In the genomic region with DNA sequence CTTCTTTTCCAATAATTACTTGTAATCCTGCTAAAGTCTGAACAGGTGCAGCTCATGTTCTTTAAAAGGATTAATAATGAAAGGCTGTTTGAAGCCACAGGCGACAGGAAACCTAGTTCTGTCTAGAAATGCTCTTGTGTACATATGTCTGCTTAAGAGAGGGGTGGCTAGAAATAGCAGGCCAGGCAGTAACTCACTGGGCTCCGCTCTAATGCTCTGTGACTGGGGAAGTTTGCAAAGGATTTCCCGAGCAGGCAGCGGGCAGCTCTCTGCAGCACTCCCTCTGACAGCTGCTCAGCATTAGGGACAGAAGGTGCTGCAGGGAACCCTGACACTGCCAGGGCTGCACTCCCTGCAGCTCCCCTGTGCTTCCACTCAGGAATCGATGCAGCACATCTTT, we compare ENCODE assay signal across 9 cellular contexts. TPM values are rescaled to one million over a fixed set of nuclear protein-coding genes. Genes with fewer than 3 reads are reported as not detected.
DNase-seq lines count a peak whose midpoint lies in the region; ATAC-seq and TF ChIP-seq lines count a peak whose summit lies in the region.
"Had no signal": no experiment of that assay in that cellular context is flagged by ENCODE, and none has a peak within 500 bp of the region (broad histone marks: within the 10 kb centered on the region; RNA-seq: fewer than 3 reads in every experiment).

No MANE protein-coding gene starts in this region.

- no peak for TF ChIP-seq CTCF in IMR-90 (conservative IDR thresholded peaks at IDR 0.05; ENCODE audit: low read depth, low read length)
- TF ChIP-seq CTCF in GM13977 (IDR thresholded peaks at IDR 0.05; ENCODE audit: extremely low read depth, insufficient read depth, missing control alignments): no peak

- H3K79me1 ChIP-seq in IMR-90 (ENCODE audit: low read depth in 1 of 2, low read length in 2 of 2): no peaks in the 10 kb centered on the region

- peak overlapping the region; percentile 96 for H3K4ac ChIP-seq in IMR-90 (ENCODE audit: low read depth, low read length)

- no peak for TF ChIP-seq RAD21 in IMR-90 (IDR thresholded peaks at IDR 0.05; ENCODE audit: low read length)

- peaks cover 2% of the 10 kb centered on the region; the same call in 1 of the 2 replicates for H3K9me3 ChIP-seq in IMR-90 (ENCODE audit: control insufficient read depth, insufficient read depth, low read length)

- peak overlapping the region; percentile 20 for H2AK9ac ChIP-seq in IMR-90 (replicated peaks; ENCODE audit: low read depth, low read length, poor library complexity)

- H2BK5ac ChIP-seq in IMR-90 (ENCODE audit: low read depth, low read length, poor library complexity, severe bottlenecking): peak overlapping the region; percentile 83

- peak overlapping the region; percentile 87 to 95; a peak in 2 of 4 replicates for H4K8ac ChIP-seq in IMR-90 (ENCODE audit: low read depth in 2 of 2, low read length in 2 of 2)

- H3K27me3 ChIP-seq in IMR-90 (ENCODE audit: control insufficient read depth, insufficient read depth, low read length): no peaks in the 10 kb centered on the region

- H3K4me3 ChIP-seq in IMR-90 (ENCODE audit: insufficient read depth, low read depth, low read length): no peak overlapping the region

- dilution Hi-C loops in IMR-90 (cut with HindIII; ENCODE audit: low sequenced_read_pairs, unreplicated experiment): no loop called here

- peak overlapping the region; percentile 97 for H2BK120ac ChIP-seq in IMR-90 (ENCODE audit: low read depth, low read length)

- DNase-seq in IMR-90 (no peak), myocyte (ENCODE audit: low read depth) (peak; percentile 51), GM13977 (ENCODE audit: low spot score) (no peak), NCI-H2196 treated with DMSO at 0.1 percent for 48 hours (lab: John Stamatoyannopoulos, UW; ENCODE audit: unreplicated experiment) (no peak), T-helper 2 cell (no peak), medulla oblongata (ENCODE audit: extremely low spot score) (no peak)
- DNase-seq: activated naive CD4-positive, alpha-beta T cell treated with anti-CD3 and anti-CD28 coated beads, Interleukin-2, amount 50 U/mL, for 16 hours had no signal

- H2AFZ ChIP-seq in IMR-90 (replicated peaks; ENCODE audit: low read length, poor library complexity): peak overlapping the region; percentile 93

- H3K27ac ChIP-seq in IMR-90 (ENCODE audit: insufficient read depth, low read length): peak overlapping the region; percentile 94; the same call in 1 of the 2 replicates

- H4K5ac ChIP-seq in IMR-90 (ENCODE audit: low read depth, low read length): peak overlapping the region; percentile 51; the same call in 1 of the 2 replicates

- no peak overlapping the region; the same call in 1 of the 2 replicates for H3K4me2 ChIP-seq in IMR-90 (ENCODE audit: low read depth, low read length)

- POLR2A ChIA-PET in IMR-90 (lab: Charles Lee; ENCODE audit: unreplicated experiment): no interaction called here

- CTCF ChIA-PET in IMR-90 (lab: Yijun Ruan, JAX): interaction anchor here (0.9 to 1.3 kb wide), 2 partner anchors 22 to 26 kb away, joined by 3 to 4 read pairs; no protein-coding TSS in a partner anchor

- peak overlapping the region; percentile 97; the same call in 1 of the 2 replicates for H3K14ac ChIP-seq in IMR-90 (replicated peaks; ENCODE audit: low read depth, low read length)

- no peak overlapping the region for H3K56ac ChIP-seq in IMR-90 (ENCODE audit: extremely low read depth, insufficient read depth, low read length)

- peak overlapping the region; percentile 98; the same call in 1 of the 3 replicates for H2BK15ac ChIP-seq in IMR-90 (ENCODE audit: low read depth, low read length)

- no peak overlapping the region; the same call in 1 of the 2 replicates for H3K9ac ChIP-seq in IMR-90 (ENCODE audit: low read depth, low read length)

- in situ Hi-C loops in IMR-90 (cut with MboI; ENCODE audit: low sequenced_read_pairs): no loop called here
- in situ Hi-C loops in GM13977 (cut with MboI; ENCODE audit: low pct_unique_long_range_greater_than_20kb, low sequenced_read_pairs, unreplicated experiment): no loop called here

- peak; percentile 93 for ATAC-seq in GM18858 (IDR thresholded peaks at IDR 0.05; ENCODE audit: unreplicated experiment)
- ATAC-seq in GM21717 (IDR thresholded peaks at IDR 0.05; ENCODE audit: unreplicated experiment): peak; percentile 64
- ATAC-seq in IMR-90 (ENCODE audit: low read depth): 0 out of 2 replicates have a peak, but pooled peaks have one; percentile 3

- no peaks in the 10 kb centered on the region for H3K36me3 ChIP-seq in IMR-90 (ENCODE audit: control insufficient read depth, insufficient read depth, low read length)

- peaks cover 15% of the 10 kb centered on the region for H3K4me1 ChIP-seq in IMR-90 (ENCODE audit: control insufficient read depth, insufficient read depth, low read length)

- no TSS peak for BruUV-seq in IMR-90 (replicated peaks; lab: Mats Ljungman, UMichigan)

- H4K20me1 ChIP-seq in IMR-90 (ENCODE audit: insufficient read depth, low read length): no peaks in the 10 kb centered on the region

- peak overlapping the region; percentile 94 for H2AK5ac ChIP-seq in IMR-90 (ENCODE audit: low read depth, low read length)

- H3K9me1 ChIP-seq in IMR-90 (ENCODE audit: insufficient read depth, low read length): peaks cover 7% of the 10 kb centered on the region

- 33% methylated on average over 1 of the region's 5 CpGs; no CpG with 5 or more reads in 1 of the 2 experiments for WGBS in IMR-90 (ENCODE audit: extremely low coverage in 2 of 2, insufficient read length in 1 of 2), 2 experiments

- H3K23ac ChIP-seq in IMR-90 (ENCODE audit: low read depth, low read length): peak overlapping the region; percentile 83; the same call in 1 of the 2 replicates

- TF ChIP-seq POLR2A in IMR-90 (IDR thresholded peaks at IDR 0.05; ENCODE audit: low read depth, low read length): no peak

- H4K91ac ChIP-seq in IMR-90 (ENCODE audit: insufficient read depth, low read depth, low read length): peak overlapping the region; percentile 94

- intact Hi-C loops in IMR-90 (cut with micrococcal nuclease): no loop called here

- peak overlapping the region; percentile 89 for H2BK20ac ChIP-seq in IMR-90 (ENCODE audit: low read depth, low read length)

- H3K18ac ChIP-seq in IMR-90 (ENCODE audit: low read depth, low read length): no peak overlapping the region; the same call in 1 of the 2 replicates

TF ChIP-seq in IMR-90, 13 proteins besides CTCF, POLR2A, EP300 and RAD21:
- TF ChIP-seq MAZ (IDR thresholded peaks at IDR 0.05; ENCODE audit: borderline replicate concordance, low read depth, low read length): no peak
- TF ChIP-seq RCOR1 (IDR thresholded peaks at IDR 0.05; ENCODE audit: insufficient replicate concordance, low read length): no peak
- TF ChIP-seq, protein P1, sequence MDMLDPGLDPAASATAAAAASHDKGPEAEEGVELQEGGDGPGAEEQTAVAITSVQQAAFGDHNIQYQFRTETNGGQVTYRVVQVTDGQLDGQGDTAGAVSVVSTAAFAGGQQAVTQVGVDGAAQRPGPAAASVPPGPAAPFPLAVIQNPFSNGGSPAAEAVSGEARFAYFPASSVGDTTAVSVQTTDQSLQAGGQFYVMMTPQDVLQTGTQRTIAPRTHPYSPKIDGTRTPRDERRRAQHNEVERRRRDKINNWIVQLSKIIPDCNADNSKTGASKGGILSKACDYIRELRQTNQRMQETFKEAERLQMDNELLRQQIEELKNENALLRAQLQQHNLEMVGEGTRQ (IDR thresholded peaks at IDR 0.05; ENCODE audit: low read depth, low read length): no peak
- TF ChIP-seq RFX5 (IDR thresholded peaks at IDR 0.05; ENCODE audit: low read depth, low read length): no peak
- TF ChIP-seq, protein P2, sequence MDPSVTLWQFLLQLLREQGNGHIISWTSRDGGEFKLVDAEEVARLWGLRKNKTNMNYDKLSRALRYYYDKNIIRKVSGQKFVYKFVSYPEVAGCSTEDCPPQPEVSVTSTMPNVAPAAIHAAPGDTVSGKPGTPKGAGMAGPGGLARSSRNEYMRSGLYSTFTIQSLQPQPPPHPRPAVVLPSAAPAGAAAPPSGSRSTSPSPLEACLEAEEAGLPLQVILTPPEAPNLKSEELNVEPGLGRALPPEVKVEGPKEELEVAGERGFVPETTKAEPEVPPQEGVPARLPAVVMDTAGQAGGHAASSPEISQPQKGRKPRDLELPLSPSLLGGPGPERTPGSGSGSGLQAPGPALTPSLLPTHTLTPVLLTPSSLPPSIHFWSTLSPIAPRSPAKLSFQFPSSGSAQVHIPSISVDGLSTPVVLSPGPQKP (IDR thresholded peaks at IDR 0.05; ENCODE audit: borderline replicate concordance, low read depth, low read length): no peak
- no peak for TF ChIP-seq CEBPB (IDR thresholded peaks at IDR 0.05; ENCODE audit: low read depth, low read length)
- TF ChIP-seq NFE2L2 (IDR thresholded peaks at IDR 0.05; ENCODE audit: low read depth, low read length): no peak
- TF ChIP-seq MXI1 (IDR thresholded peaks at IDR 0.05; ENCODE audit: borderline replicate concordance, low read depth, low read length): no peak
- no peak for TF ChIP-seq SMC3 (IDR thresholded peaks at IDR 0.05; ENCODE audit: low read depth, low read length)
- no peak for TF ChIP-seq CHD1 (IDR thresholded peaks at IDR 0.05; ENCODE audit: low read depth, low read length)
- no peak for TF ChIP-seq FOS (IDR thresholded peaks at IDR 0.05; ENCODE audit: low read depth, low read length)
- TF ChIP-seq MAFK (IDR thresholded peaks at IDR 0.05; ENCODE audit: low read depth, low read length): no peak
- no peak for TF ChIP-seq BHLHE40 (IDR thresholded peaks at IDR 0.05; ENCODE audit: low read depth, low read length)

RNA-seq across cellular contexts. Expression of a gene that starts 33.2 kb away (rescaled TPM):
- 20.8 and 22.8 TPM in 2 replicates for total RNA-seq in IMR-90 (2012; rRNA removed)
- 8.0 and 9.1 TPM in 2 replicates for polyA plus RNA-seq in IMR-90 (2012; rRNA removed)
- polyA plus RNA-seq in IMR-90 (2012; cell fraction: cytosol; rRNA removed): 3.6 and 4.1 TPM in 2 replicates
- 5.4 and 10.4 TPM in 2 replicates for polyA plus RNA-seq in IMR-90 (2012; cell fraction: nucleus; rRNA removed; ENCODE audit: low replicate concordance)
- 14.8 and 16.4 TPM in 2 replicates for total RNA-seq in myocyte
- polyA plus RNA-seq in myocyte (2012): 12.9 TPM

Comparison
In these comparisons a context has a peak if more than half of its experiments do, and no peak if none do; other contexts are left out.
1. ATAC-seq: peak in every context shown above with its lines; median percentile 93 in GM18858; 64 in GM21717; 3 in IMR-90.